18 cellular contexts compared by ENCODE assay signal in the genomic region with DNA sequence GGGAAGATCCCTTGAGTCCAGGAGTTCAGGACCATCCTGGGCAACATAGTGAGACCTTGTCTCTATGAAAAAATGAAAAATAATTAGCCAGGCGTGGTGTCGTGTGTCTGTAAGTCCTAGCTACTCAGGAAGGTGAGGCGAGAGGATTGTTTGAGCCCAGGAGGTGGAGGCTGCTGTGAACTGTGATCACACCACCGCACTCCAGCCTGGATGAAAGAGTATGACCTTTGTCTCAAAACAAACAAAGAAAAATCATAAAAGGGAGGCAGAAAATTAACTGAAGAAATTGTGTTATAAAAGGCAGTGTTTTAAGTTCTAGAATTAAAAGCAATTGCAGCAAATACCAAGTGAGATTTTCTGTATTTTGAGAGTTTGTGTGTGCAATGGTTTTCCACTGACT.
DNase-seq lines count a peak whose midpoint lies in the region; ATAC-seq, FAIRE-seq and TF ChIP-seq lines count a peak whose summit lies in the region.
"Had no signal": no experiment of that assay in that cellular context is flagged by ENCODE, and none has a peak within 500 bp of the region (broad histone marks: within the 10 kb centered on the region; RNA-seq: fewer than 3 reads in every experiment).

No MANE protein-coding gene starts in this region.

- no peaks in the 10 kb centered on the region for H4K20me1 ChIP-seq in keratinocyte (ENCODE audit: control insufficient read depth, extremely low read depth, insufficient read depth, low read length)

- H3K27ac ChIP-seq in keratinocyte (ENCODE audit: control insufficient read depth, insufficient read depth, low read length) (no peak overlapping the region), right lobe of liver (no peak overlapping the region)
- H3K27ac ChIP-seq: C4-2B had no signal

- 40% methylated on average over 4 of the region's 4 CpGs for WGBS in right lobe of liver (ENCODE audit: insufficient coverage, low coverage, low lambda C conversion rate, missing lambda C conversion rate)

- H3K4me1 ChIP-seq in keratinocyte (ENCODE audit: control insufficient read depth, extremely low read depth, insufficient read depth, low read length), result peaks cover 22% of the 10 kb centered on the region
- H3K4me1 ChIP-seq in right lobe of liver, result peaks cover 0 to 8% (median 0%) of the 10 kb centered on the region in 4 donors
- H3K4me1 ChIP-seq: HAP-1 had no signal

- ATAC-seq in WTC11 (no peak), right lobe of liver (peak in 3 of 4 donors; percentile 30 to 60 (median 37)), HG03571 (IDR thresholded peaks at IDR 0.05; ENCODE audit: unreplicated experiment) (no peak)

- in situ Hi-C loops in ACHN (cut with HindIII; ENCODE audit: low pct_ligation_motif_present, low pct_unique_long_range_greater_than_20kb, low sequenced_read_pairs), result no loop called here

- peak overlapping the region; percentile 15; the same call in 1 of the 2 replicates for H3K4me3 Mint-ChIP-seq in WTC11
- H3K4me3 Mint-ChIP-seq: CD4-positive, alpha-beta T cell; IgD-negative memory B cell had no signal

- H3K9ac ChIP-seq in keratinocyte (ENCODE audit: control insufficient read depth, extremely low read depth, insufficient read depth, low read length), result no peak overlapping the region

- no peak for FAIRE-seq in keratinocyte (lab: Jason Lieb, UNC)
- FAIRE-seq: A204.1, HTR-8/SVneo had no signal

- H3K27me3 ChIP-seq in keratinocyte (ENCODE audit: control insufficient read depth, extremely low read depth, insufficient read depth, low read length) (no peaks in the 10 kb centered on the region), right lobe of liver (no peaks in the 10 kb centered on the region)

- dilution Hi-C loops in keratinocyte (cut with MboI; ENCODE audit: extremely low pct_ligation_motif_present, low sequenced_read_pairs), result no loop called here

- no peak for TF ChIP-seq POLR2A in right lobe of liver (IDR thresholded peaks at IDR 0.05)

- H3K9me1 ChIP-seq in keratinocyte (ENCODE audit: control insufficient read depth, extremely low read depth, insufficient read depth, low read length), result no peaks in the 10 kb centered on the region

- DNase-seq in WTC11 (ENCODE audit: low spot score) (no peak), keratinocyte (ENCODE audit: low read depth, low spot score) (no peak), right lobe of liver (no peak), pons (ENCODE audit: low spot score) (no peak), ACHN (no peak), SW480 (ENCODE audit: low spot score) (no peak)
- DNase-seq: AML-193; CD4-positive, alpha-beta T cell; DMS153; GDM1; GOT3; KBM-7 had no signal

- CTCF ChIA-PET in WTC11 (lab: Charles Lee), result interaction anchor here (1.0 to 1.6 kb wide), 3 partner anchors 10 to 547 kb away, joined by 4 to 5 read pairs (median 4); no protein-coding TSS in a partner anchor

- H3K4me3 ChIP-seq in keratinocyte (ENCODE audit: control insufficient read depth in 2 of 3, extremely low read depth in 1 of 3, insufficient read depth in 2 of 3, low read depth in 1 of 3, low read length in 3 of 3), result peak overlapping the region in 1 of 3 experiments; percentile 32
- no peak overlapping the region for H3K4me3 ChIP-seq in right lobe of liver
- H3K4me3 ChIP-seq: HAP-1 had no signal

- peak overlapping the region; percentile 46 for H2AFZ ChIP-seq in keratinocyte (ENCODE audit: control insufficient read depth, low read length)

- no peaks in the 10 kb centered on the region for H3K36me3 ChIP-seq in keratinocyte (ENCODE audit: control insufficient read depth in 2 of 2, extremely low read depth in 1 of 2, insufficient read depth in 2 of 2, low read length in 2 of 2)
- H3K36me3 ChIP-seq in right lobe of liver, result no peaks in the 10 kb centered on the region
- H3K36me3 ChIP-seq: HAP-1 had no signal

- POLR2A ChIA-PET in WTC11 (lab: Charles Lee), result no interaction called here

- no peaks in the 10 kb centered on the region for H3K79me2 ChIP-seq in keratinocyte (ENCODE audit: control insufficient read depth, insufficient read depth, low read length)

- H3K9me3 ChIP-seq in keratinocyte (ENCODE audit: control insufficient read depth, low read depth, low read length), result no peaks in the 10 kb centered on the region
- no peaks in the 10 kb centered on the region for H3K9me3 ChIP-seq in right lobe of liver
- H3K9me3 ChIP-seq: HAP-1 had no signal

- H3K27me3 Mint-ChIP-seq in WTC11 (ENCODE audit: low read depth), result peaks cover 22% of the 10 kb centered on the region
- H3K27me3 Mint-ChIP-seq: CD4-positive, alpha-beta T cell; IgD-negative memory B cell had no signal

- peak overlapping the region; percentile 67 for H3K4me2 ChIP-seq in keratinocyte (ENCODE audit: control insufficient read depth, extremely low read depth, insufficient read depth, low read depth, low read length)

- H3K27ac Mint-ChIP-seq in WTC11, result no peak overlapping the region
- H3K27ac Mint-ChIP-seq: CD4-positive, alpha-beta T cell; IgD-negative memory B cell had no signal

- peaks cover 54% of the 10 kb centered on the region for H3K4me1 Mint-ChIP-seq in WTC11
- H3K4me1 Mint-ChIP-seq: IgD-negative memory B cell had no signal

- TF ChIP-seq CTCF in WTC11 (IDR thresholded peaks at IDR 0.05), result no peak
- TF ChIP-seq CTCF in keratinocyte (optimal IDR thresholded peaks at IDR 0.05 in 1 of 3, IDR thresholded peaks at IDR 0.05 in 1 of 3, conservative IDR thresholded peaks at IDR 0.05 in 1 of 3; ENCODE audit: extremely low read depth in 1 of 3, insufficient read depth in 2 of 3, low read length in 3 of 3), result no peak
- no peak for TF ChIP-seq CTCF in right lobe of liver (IDR thresholded peaks at IDR 0.05)

- peaks cover 20% of the 10 kb centered on the region for H3K36me3 Mint-ChIP-seq in WTC11
- H3K36me3 Mint-ChIP-seq: IgD-negative memory B cell had no signal

- intact Hi-C loops in right lobe of liver (cut with DNase I), result no loop called here

- peaks cover 22% of the 10 kb centered on the region for H3K9me3 Mint-ChIP-seq in WTC11
- H3K9me3 Mint-ChIP-seq: CD4-positive, alpha-beta T cell had no signal

TF ChIP-seq in WTC11, 78 proteins besides CTCF, POLR2A, EP300 and RAD21 (continues in another document):
- TF ChIP-seq MYBL2 (CRISPR knock-in tag; IDR thresholded peaks at IDR 0.05) (no peak), ZBTB43 (CRISPR knock-in tag; IDR thresholded peaks at IDR 0.05) (no peak), HMGA2 (CRISPR knock-in tag; IDR thresholded peaks at IDR 0.05) (no peak), USF2 (CRISPR knock-in tag; IDR thresholded peaks at IDR 0.05) (no peak), EMX1 (CRISPR knock-in tag; IDR thresholded peaks at IDR 0.05) (no peak), ESRRA (CRISPR knock-in tag; IDR thresholded peaks at IDR 0.05; ENCODE audit: borderline replicate concordance) (no peak), JAZF1 (CRISPR knock-in tag; IDR thresholded peaks at IDR 0.05) (no peak), HMGXB4 (CRISPR knock-in tag; IDR thresholded peaks at IDR 0.05) (no peak), GRHL2 (CRISPR knock-in tag; IDR thresholded peaks at IDR 0.05; ENCODE audit: insufficient replicate concordance, severe bottlenecking) (no peak), ATF6 (CRISPR knock-in tag; IDR thresholded peaks at IDR 0.05) (no peak), CREM (CRISPR knock-in tag; IDR thresholded peaks at IDR 0.05) (no peak), NR1H2 (CRISPR knock-in tag; IDR thresholded peaks at IDR 0.05) (no peak), ZNF317 (CRISPR knock-in tag; IDR thresholded peaks at IDR 0.05; ENCODE audit: borderline replicate concordance, low read depth) (no peak), CREB1 (CRISPR knock-in tag; IDR thresholded peaks at IDR 0.05) (no peak)

Comparison
In these comparisons a context has a peak if more than half of its experiments do, and no peak if none do; other contexts are left out.
1. ATAC-seq: peak in right lobe of liver (3 of 4); none in WTC11 (single experiment) and HG03571 (single experiment).